Comparison of ENCODE assay signal across 26 cellular contexts in the genomic region with DNA sequence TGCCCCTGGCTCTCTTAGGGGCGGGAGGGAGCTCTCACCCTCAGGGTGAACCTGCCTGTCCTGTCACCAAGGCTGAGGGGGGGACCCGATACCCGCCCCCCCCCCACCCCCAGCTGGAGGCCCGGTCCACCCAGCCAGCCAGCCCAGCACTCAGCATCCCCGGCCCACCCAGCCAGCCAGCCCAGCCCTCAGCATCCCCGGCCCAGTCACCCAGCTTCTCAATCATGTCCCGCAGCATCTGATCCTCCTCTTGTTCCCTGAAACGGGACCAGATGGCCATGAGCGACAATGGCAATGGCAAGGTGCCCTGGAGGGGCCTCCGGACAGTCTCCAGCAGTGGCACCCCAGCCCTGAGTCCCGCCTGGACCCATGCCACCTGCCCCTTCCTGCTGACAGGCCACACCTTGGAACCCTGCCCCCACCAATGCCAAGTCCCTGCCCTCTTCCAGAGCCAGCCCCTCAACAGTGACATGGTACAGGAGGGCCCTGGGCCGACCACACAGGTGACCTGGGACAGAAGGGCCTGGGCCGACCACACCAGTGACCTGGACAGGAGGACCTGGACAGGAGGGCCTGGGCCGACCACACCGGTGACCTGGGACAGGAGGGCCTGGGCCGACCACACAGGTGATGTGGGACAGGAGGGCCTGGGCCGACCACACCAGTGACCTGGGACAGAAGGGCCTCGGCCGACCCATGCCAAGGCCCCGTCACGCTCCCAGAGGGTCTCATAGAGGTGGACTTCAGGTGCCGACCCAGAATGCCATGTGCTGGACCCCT. TPM values are rescaled to one million over a fixed set of nuclear protein-coding genes. Genes with fewer than 3 reads are reported as not detected.
A peak's percentile ranks its signal among the peaks of the same experiment; 100 is the strongest.
DNase-seq lines count a peak whose midpoint lies in the region; ATAC-seq, FAIRE-seq and TF ChIP-seq lines count a peak whose summit lies in the region.
"Had no signal": no experiment of that assay in that cellular context is flagged by ENCODE, and none has a peak within 500 bp of the region (broad histone marks: within the 10 kb centered on the region; RNA-seq: fewer than 3 reads in every experiment).

No MANE protein-coding gene starts in this region.

- H3K56ac ChIP-seq in IMR-90 (ENCODE audit: extremely low read depth, insufficient read depth, low read length) (no peak overlapping the region), H1 (replicated peaks; ENCODE audit: insufficient read length, low read depth, low read length) (no peak overlapping the region)

- H3K23ac ChIP-seq in IMR-90 (ENCODE audit: low read depth, low read length): no peak overlapping the region
- H3K23ac ChIP-seq in H1 (ENCODE audit: insufficient read length): no peak overlapping the region
- peak overlapping the region; percentile 73 for H3K23ac ChIP-seq in neuronal stem cell (ENCODE audit: low read depth, low read length, poor library complexity)

- WGBS in IMR-90 (ENCODE audit: extremely low coverage in 2 of 2, insufficient read length in 1 of 2), 2 experiments: 92% methylated on average over 13 of the region's 22 CpGs; no CpG with 5 or more reads in 1 of the 2 experiments
- 93% methylated on average over 17 of the region's 22 CpGs; no CpG with 5 or more reads in 1 of the 2 experiments for WGBS in H1 (ENCODE audit: extremely low coverage in 1 of 2, insufficient coverage in 1 of 2, insufficient read length in 1 of 2, insufficient replicate concordance in 2 of 2, low coverage in 1 of 2, low lambda C conversion rate in 2 of 2, missing lambda C conversion rate in 1 of 2), 2 experiments
- no CpG with 5 or more reads among the region's 22 CpGs for WGBS in neuronal stem cell (ENCODE audit: extremely low coverage in 2 of 2, insufficient read length in 2 of 2, insufficient replicate concordance in 1 of 2), 2 donors

- TF ChIP-seq CTCF in IMR-90 (conservative IDR thresholded peaks at IDR 0.05; ENCODE audit: low read depth, low read length) (no peak), H1 (IDR thresholded peaks at IDR 0.05; ENCODE audit: control extremely low read depth in 1 of 3, insufficient read depth in 1 of 3, low read depth in 1 of 3, low read length in 3 of 3) (no peak)

- no peak overlapping the region for H4K5ac ChIP-seq in IMR-90 (ENCODE audit: low read depth, low read length)
- no peak overlapping the region for H4K5ac ChIP-seq in H1 (ENCODE audit: insufficient read length, low read depth, low read length)

- ATAC-seq in IMR-90 (ENCODE audit: low read depth) (no peak), left lobe of liver (no peak)
- ATAC-seq: GM12878 had no signal

- H3K18ac ChIP-seq in IMR-90 (ENCODE audit: low read depth, low read length): no peak overlapping the region
- H3K18ac ChIP-seq in H1 (ENCODE audit: extremely low read depth, low read length): no peak overlapping the region
- H3K18ac ChIP-seq in neuronal stem cell (ENCODE audit: low read length): no peak overlapping the region

- no peak overlapping the region for H2BK12ac ChIP-seq in H1 (ENCODE audit: low read depth, low read length)
- H2BK12ac ChIP-seq in neuronal stem cell (ENCODE audit: low read length): peak overlapping the region; percentile 6

- POLR2A ChIA-PET in IMR-90 (lab: Charles Lee; ENCODE audit: unreplicated experiment) (no interaction called here), H1 (lab: Charles Lee; ENCODE audit: partially characterized antibody) (interaction anchor here (1.9 kb wide), 1 partner anchor 13 kb away, joined by 4 read pairs; no protein-coding TSS in a partner anchor)

- H3K79me1 ChIP-seq in IMR-90 (ENCODE audit: low read depth in 1 of 2, low read length in 2 of 2) (no peaks in the 10 kb centered on the region), H1 (ENCODE audit: low read depth, low read length) (no peaks in the 10 kb centered on the region), neuronal stem cell (ENCODE audit: low read depth, low read length) (peaks cover 2% of the 10 kb centered on the region)

- H3K9me3 ChIP-seq in IMR-90 (ENCODE audit: control insufficient read depth, insufficient read depth, low read length) (no peaks in the 10 kb centered on the region), H1 (ENCODE audit: insufficient read depth in 2 of 2, low read depth in 1 of 2, low read length in 1 of 2) (peaks cover 0 to 3% of the 10 kb centered on the region in 2 experiments; a peak in 1 of 4 replicates), neuronal stem cell (replicated peaks in 1 of 2; ENCODE audit: control insufficient read depth in 2 of 2, insufficient read depth in 1 of 2, low read depth in 1 of 2, low read length in 2 of 2) (peaks cover 0 to 5% of the 10 kb centered on the region in 2 donors)
- H3K9me3 ChIP-seq: BE2C, BLaER1 had no signal

- no peaks in the 10 kb centered on the region for H3K4me1 ChIP-seq in IMR-90 (ENCODE audit: control insufficient read depth, insufficient read depth, low read length)
- H3K4me1 ChIP-seq in H1 (replicated peaks in 1 of 4; ENCODE audit: control insufficient read depth in 3 of 4, insufficient read depth in 4 of 4, low read length in 3 of 4): no peaks in the 10 kb centered on the region; a peak in 2 of 7 replicates
- H3K4me1 ChIP-seq in neuronal stem cell (ENCODE audit: control insufficient read depth in 2 of 2, insufficient read depth in 1 of 2, low read depth in 1 of 2, low read length in 2 of 2): peaks cover 0 to 3% of the 10 kb centered on the region in 2 donors
- H3K4me1 ChIP-seq: BE2C had no signal

- H4K8ac ChIP-seq in IMR-90 (ENCODE audit: low read depth in 2 of 2, low read length in 2 of 2) (no peak overlapping the region), H1 (ENCODE audit: extremely low read depth, insufficient read depth, low read length) (peak overlapping the region; percentile 57; the same call in 1 of the 2 replicates), neuronal stem cell (ENCODE audit: low read depth, low read length) (no peak overlapping the region)

- H2AK9ac ChIP-seq in IMR-90 (replicated peaks; ENCODE audit: low read depth, low read length, poor library complexity): no peak overlapping the region

- no peaks in the 10 kb centered on the region for H3K23me2 ChIP-seq in H1 (ENCODE audit: low read depth, low read length)

- H2BK5ac ChIP-seq in IMR-90 (ENCODE audit: low read depth, low read length, poor library complexity, severe bottlenecking) (no peak overlapping the region), H1 (ENCODE audit: low read depth, low read length) (no peak overlapping the region), neuronal stem cell (ENCODE audit: low read length) (no peak overlapping the region)

- H3K9ac ChIP-seq in IMR-90 (ENCODE audit: low read depth, low read length): no peak overlapping the region
- no peak overlapping the region for H3K9ac ChIP-seq in H1 (replicated peaks in 1 of 4; ENCODE audit: extremely low read depth in 1 of 4, low read depth in 3 of 4, low read length in 3 of 4)
- H3K9ac ChIP-seq in neuronal stem cell (ENCODE audit: low read depth, low read length, poor library complexity): no peak overlapping the region
- H3K9ac ChIP-seq: BLaER1 had no signal

- intact Hi-C loops in IMR-90 (cut with micrococcal nuclease): no loop called here

- peaks cover 0 to 3% of the 10 kb centered on the region in 2 experiments; a peak in 1 of 4 replicates for H3K79me2 ChIP-seq in H1 (ENCODE audit: control insufficient read depth in 1 of 2, insufficient read depth in 2 of 2, low read length in 2 of 2)

- H4K91ac ChIP-seq in IMR-90 (ENCODE audit: insufficient read depth, low read depth, low read length) (no peak overlapping the region), H1 (replicated peaks; ENCODE audit: insufficient read length, low read length) (no peak overlapping the region), neuronal stem cell (ENCODE audit: low read depth, low read length, poor library complexity) (no peak overlapping the region)

- H3K4ac ChIP-seq in IMR-90 (ENCODE audit: low read depth, low read length) (no peak overlapping the region), H1 (replicated peaks; ENCODE audit: insufficient read length, low read depth, low read length) (no peak overlapping the region), neuronal stem cell (ENCODE audit: low read length) (no peak overlapping the region)

- peaks cover 7% of the 10 kb centered on the region for H3K9me1 ChIP-seq in IMR-90 (ENCODE audit: insufficient read depth, low read length)

- TF ChIP-seq POLR2A in IMR-90 (IDR thresholded peaks at IDR 0.05; ENCODE audit: low read depth, low read length): no peak
- no peak for TF ChIP-seq POLR2A in H1 (IDR thresholded peaks at IDR 0.05; ENCODE audit: control extremely low read depth in 1 of 2, low read depth in 2 of 2, low read length in 2 of 2)

- BruUV-seq in IMR-90 (replicated peaks; lab: Mats Ljungman, UMichigan): TSS peak; percentile 17

- in situ Hi-C loops in IMR-90 (cut with MboI; ENCODE audit: low sequenced_read_pairs): no loop called here

- no peak for TF ChIP-seq EP300 in H1 (IDR thresholded peaks at IDR 0.05; ENCODE audit: borderline replicate concordance in 1 of 2, low read depth in 2 of 2, low read length in 2 of 2)

- CTCF ChIA-PET in IMR-90 (lab: Yijun Ruan, JAX): no interaction called here
- CTCF ChIA-PET in H1 (lab: Charles Lee; ENCODE audit: partially characterized antibody): interaction anchor here (0.9 to 4.6 kb wide), 4 partner anchors 13 to 39 kb away, joined by 3 to 35 read pairs (median 4); no protein-coding TSS in a partner anchor

- H3K36me3 ChIP-seq in IMR-90 (ENCODE audit: control insufficient read depth, insufficient read depth, low read length) (peaks cover 35% of the 10 kb centered on the region), H1 (ENCODE audit: control insufficient read depth in 2 of 4, insufficient read depth in 4 of 4, low read length in 3 of 4) (no peaks in the 10 kb centered on the region), neuronal stem cell (replicated peaks in 1 of 2; ENCODE audit: control insufficient read depth in 2 of 2, insufficient read depth in 2 of 2, low read length in 2 of 2) (peaks cover 0 to 5% of the 10 kb centered on the region in 2 donors)
- H3K36me3 ChIP-seq: BE2C, BLaER1 had no signal

- H2BK120ac ChIP-seq in IMR-90 (ENCODE audit: low read depth, low read length) (no peak overlapping the region), H1 (replicated peaks; ENCODE audit: low read depth, low read length) (no peak overlapping the region), neuronal stem cell (ENCODE audit: low read depth, low read length) (no peak overlapping the region)

- H3K14ac ChIP-seq in IMR-90 (replicated peaks; ENCODE audit: low read depth, low read length) (no peak overlapping the region), H1 (ENCODE audit: insufficient read length) (no peak overlapping the region), neuronal stem cell (ENCODE audit: low read length) (peak overlapping the region; percentile 71)

- H3K27me3 ChIP-seq in IMR-90 (ENCODE audit: control insufficient read depth, insufficient read depth, low read length) (no peaks in the 10 kb centered on the region), H1 (replicated peaks in 1 of 4; ENCODE audit: control insufficient read depth in 3 of 4, extremely low read depth in 1 of 4, insufficient read depth in 3 of 4, low read length in 3 of 4) (no peaks in the 10 kb centered on the region), neuronal stem cell (ENCODE audit: control insufficient read depth in 3 of 3, insufficient read depth in 3 of 3, low read depth in 1 of 3, low read length in 3 of 3) (peaks cover 0 to 21% (median 4%) of the 10 kb centered on the region in 3 experiments)
- H3K27me3 ChIP-seq: BLaER1 had no signal

- dilution Hi-C loops in IMR-90 (cut with HindIII; ENCODE audit: low sequenced_read_pairs, unreplicated experiment): no loop called here

- no peak overlapping the region for H2AFZ ChIP-seq in IMR-90 (replicated peaks; ENCODE audit: low read length, poor library complexity)
- H2AFZ ChIP-seq in H1 (ENCODE audit: low read length): no peak overlapping the region
- H2AFZ ChIP-seq in neuronal stem cell (ENCODE audit: low read length): no peak overlapping the region

- DNase-seq in IMR-90 (no peak), H1 (ENCODE audit: low read depth in 1 of 2, low spot score in 2 of 2) (no peak), neuronal stem cell (ENCODE audit: low spot score) (no peak), left lobe of liver (ENCODE audit: low spot score) (no peak), NCI-H1105 treated with DMSO at 0.1 percent for 48 hours (lab: John Stamatoyannopoulos, UW) (no peak)
- DNase-seq in stimulated activated CD4-positive, alpha-beta T cell treated with anti-CD3 and anti-CD28 coated beads, Interleukin-4, amount 100 ng/mL, for 24 hours: no peak
- DNase-seq: 8988T; ACHN; BE2C; C1 segment of cervical spinal cord; CD4-positive, alpha-beta memory T cell; CD4-positive, CD25-positive, alpha-beta regulatory T cell; CD8-positive, alpha-beta memory T cell; COR-L47; DMS 273 treated with DMSO at 0.1 percent for 48 hours; DMS153; DMS53; DMS79; DND-41; EL; GDM1 had no signal

- H2AK5ac ChIP-seq in IMR-90 (ENCODE audit: low read depth, low read length): no peak overlapping the region
- no peak overlapping the region for H2AK5ac ChIP-seq in H1 (ENCODE audit: low read depth, low read length)
- H2AK5ac ChIP-seq in neuronal stem cell (ENCODE audit: low read depth, low read length): peak overlapping the region; percentile 95

- no peak for FAIRE-seq in H1 (lab: Jason Lieb, UNC)
- FAIRE-seq: A204.1, GM12878, GM12892, GM18507 had no signal

- H3K4me2 ChIP-seq in IMR-90 (ENCODE audit: low read depth, low read length) (no peak overlapping the region), H1 (ENCODE audit: insufficient read depth in 1 of 2, low read depth in 2 of 2, low read length in 2 of 2) (no peak overlapping the region), neuronal stem cell (ENCODE audit: insufficient read depth, low read length, poor library complexity, severe bottlenecking) (no peak overlapping the region)
- H3K4me2 ChIP-seq: BLaER1 had no signal

- H3K27ac ChIP-seq in IMR-90 (ENCODE audit: insufficient read depth, low read length): no peak overlapping the region
- no peak overlapping the region for H3K27ac ChIP-seq in H1 (ENCODE audit: low read depth, low read length)
- no peak overlapping the region for H3K27ac ChIP-seq in neuronal stem cell (replicated peaks; ENCODE audit: low read length)
- H3K27ac ChIP-seq: BLaER1 had no signal

- H4K20me1 ChIP-seq in IMR-90 (ENCODE audit: insufficient read depth, low read length) (peaks cover 18% of the 10 kb centered on the region), H1 (replicated peaks in 1 of 2; ENCODE audit: control insufficient read depth in 1 of 2, insufficient read depth in 2 of 2, low read length in 2 of 2) (peaks cover 0 to 5% of the 10 kb centered on the region in 2 experiments)
- H4K20me1 ChIP-seq: BLaER1 had no signal

- H2BK20ac ChIP-seq in IMR-90 (ENCODE audit: low read depth, low read length): no peak overlapping the region
- H2BK20ac ChIP-seq in H1 (ENCODE audit: low read length): no peak overlapping the region

- H2BK15ac ChIP-seq in IMR-90 (ENCODE audit: low read depth, low read length) (no peak overlapping the region), H1 (ENCODE audit: low read length) (no peak overlapping the region), neuronal stem cell (ENCODE audit: low read length) (no peak overlapping the region)

- H3K4me3 ChIP-seq in IMR-90 (ENCODE audit: insufficient read depth, low read depth, low read length) (no peak overlapping the region), H1 (ENCODE audit: extremely low read depth in 1 of 4, insufficient read depth in 2 of 4, low read depth in 3 of 4, low read length in 4 of 4) (no peak overlapping the region), neuronal stem cell (ENCODE audit: low read length in 2 of 2) (no peak overlapping the region)
- H3K4me3 ChIP-seq: BLaER1, GM12878 had no signal

- TF ChIP-seq RAD21 in IMR-90 (IDR thresholded peaks at IDR 0.05; ENCODE audit: low read length) (no peak), H1 (IDR thresholded peaks at IDR 0.05 in 1 of 2, conservative IDR thresholded peaks at IDR 0.05 in 1 of 2; ENCODE audit: low read depth in 2 of 2, low read length in 2 of 2) (no peak)

RNA-seq across cellular contexts. Expression of a gene that starts 24.2 kb away (rescaled TPM):
- total RNA-seq in IMR-90 (2012; rRNA removed) (6.1 and 6.6 TPM in 2 replicates), left lobe of liver (18.0 TPM)
- polyA plus RNA-seq in IMR-90 (2012; rRNA removed) (34.1 and 37.2 TPM in 2 replicates), H1 (2011; rRNA removed) (5.3 and 7.4 TPM in 2 replicates)
- 14.3 and 22.8 TPM in 2 replicates for polyA plus RNA-seq in IMR-90 (2012; cell fraction: cytosol; rRNA removed)
- polyA plus RNA-seq in IMR-90 (2012; cell fraction: nucleus; rRNA removed; ENCODE audit: low replicate concordance): 294 and 597 TPM in 2 replicates
- 7.7 and 8.5 TPM in 2 replicates for total RNA-seq in H1 (2021; fragmentation: NEBNext Ultra II Directional; extraction: Animal tissue kit (Norgen Biotek cat#: 25700))
- polyA plus RNA-seq in H1 (2011; cell fraction: cytosol; rRNA removed): 7.2 TPM
- 64.5 TPM for polyA plus RNA-seq in H1 (2011; cell fraction: nucleus; rRNA removed)
- 4.7 to 12.0 TPM (median 11.0 TPM) in 4 replicates for polyA plus RNA-seq in H1 (2012, experiment 1 of 2)
- 4.4 TPM for polyA plus RNA-seq in H1 (2012, experiment 2 of 2)
- 8.1 TPM for polyA plus RNA-seq in H1 (2013, experiment 1 of 2)
- polyA plus RNA-seq in H1 (2013, experiment 2 of 2): 6.8 TPM
- polyA minus RNA-seq in H1 (2011; rRNA and poly(A)+ RNA removed): 8.8 and 9.6 TPM in 2 replicates
- 5.7 TPM for polyA minus RNA-seq in H1 (2011; cell fraction: cytosol; rRNA and poly(A)+ RNA removed)
- 14.6 TPM for polyA minus RNA-seq in H1 (2011; cell fraction: nucleus; rRNA and poly(A)+ RNA removed)
- polyA plus RNA-seq in neuronal stem cell (2013, experiment 1 of 2): 9.4 TPM
- polyA plus RNA-seq in neuronal stem cell (2013, experiment 2 of 2): 10.1 TPM
